In genomic region chr6:166420351-166420750, GRCh38 we compare ENCODE assay signal across 12 cellular contexts. TPM values are rescaled to one million over a fixed set of nuclear protein-coding genes. Genes with fewer than 3 reads are reported as not detected.
DNase-seq lines count a peak whose midpoint lies in the region; ATAC-seq and TF ChIP-seq lines count a peak whose summit lies in the region.
"Had no signal": no experiment of that assay in that cellular context is flagged by ENCODE, and none has a peak within 500 bp of the region (broad histone marks: within the 10 kb centered on the region; RNA-seq: fewer than 3 reads in every experiment).

No MANE protein-coding gene starts in this region.

- H3K4me1 Mint-ChIP-seq in activated naive CD8-positive, alpha-beta T cell treated with anti-CD3 and anti-CD28 coated beads, Interleukin-2, amount 10 ng/mL, durations not matched to agents 7 days and 5 days = peaks cover 50% of the 10 kb centered on the region
- peaks cover 57% of the 10 kb centered on the region for H3K4me1 Mint-ChIP-seq in activated naive CD8-positive, alpha-beta T cell treated with anti-CD3 and anti-CD28 coated beads for 36 hours
- H3K4me1 Mint-ChIP-seq: brain had no signal

- peak; percentile 20 for TF ChIP-seq CTCF in upper lobe of right lung (IDR thresholded peaks at IDR 0.05)

- no peak overlapping the region for H3K27ac ChIP-seq in upper lobe of right lung

- intact Hi-C loops in left cardiac atrium (cut with DNase I) = no loop called here
- intact Hi-C loops in upper lobe of right lung (cut with DNase I) = no loop called here

- peaks cover 77% of the 10 kb centered on the region for H3K36me3 ChIP-seq in upper lobe of right lung

- no peak overlapping the region for H3K4me3 ChIP-seq in upper lobe of right lung

- no peaks in the 10 kb centered on the region for H3K27me3 ChIP-seq in upper lobe of right lung

- H3K9me3 ChIP-seq in upper lobe of right lung = no peaks in the 10 kb centered on the region

- POLR2A ChIA-PET in activated naive CD8-positive, alpha-beta T cell treated with anti-CD3 and anti-CD28 coated beads, Interleukin-2, amount 10 ng/mL, durations not matched to agents 7 days and 5 days (lab: Charles Lee) = no interaction called here

- no peak overlapping the region for H3K4me3 Mint-ChIP-seq in activated naive CD8-positive, alpha-beta T cell treated with anti-CD3 and anti-CD28 coated beads, Interleukin-2, amount 10 ng/mL, durations not matched to agents 7 days and 5 days
- no peak overlapping the region for H3K4me3 Mint-ChIP-seq in activated naive CD8-positive, alpha-beta T cell treated with anti-CD3 and anti-CD28 coated beads for 36 hours
- H3K4me3 Mint-ChIP-seq: brain had no signal

- DNase-seq in activated naive CD8-positive, alpha-beta T cell treated with anti-CD3 and anti-CD28 coated beads, Interleukin-2, amount 10 ng/mL, durations not matched to agents 7 days and 5 days = no peak
- no peak for DNase-seq in activated naive CD8-positive, alpha-beta T cell treated with anti-CD3 and anti-CD28 coated beads for 36 hours
- DNase-seq in UCSD-AML1 (lab: John Stamatoyannopoulos, UW; ENCODE audit: unreplicated experiment) (peak; percentile 35), left cardiac atrium (no peak), upper lobe of right lung (no peak), NCI-H1930 (lab: John Stamatoyannopoulos, UW) (no peak)
- DNase-seq: NCI-H187; stimulated activated CD4-positive, alpha-beta T cell treated with anti-CD3 and anti-CD28 coated beads, Interleukin-2, amount 100 ng/mL, for 24 hours had no signal

- peaks cover 12% of the 10 kb centered on the region for H3K27me3 Mint-ChIP-seq in activated naive CD8-positive, alpha-beta T cell treated with anti-CD3 and anti-CD28 coated beads, Interleukin-2, amount 10 ng/mL, durations not matched to agents 7 days and 5 days
- H3K27me3 Mint-ChIP-seq in activated naive CD8-positive, alpha-beta T cell treated with anti-CD3 and anti-CD28 coated beads for 36 hours = no peaks in the 10 kb centered on the region
- H3K27me3 Mint-ChIP-seq: brain had no signal

- H3K27ac Mint-ChIP-seq in activated naive CD8-positive, alpha-beta T cell treated with anti-CD3 and anti-CD28 coated beads, Interleukin-2, amount 10 ng/mL, durations not matched to agents 7 days and 5 days = peak overlapping the region; percentile 4
- no peak overlapping the region for H3K27ac Mint-ChIP-seq in activated naive CD8-positive, alpha-beta T cell treated with anti-CD3 and anti-CD28 coated beads for 36 hours
- H3K27ac Mint-ChIP-seq: brain had no signal

- no peak for ATAC-seq in activated naive CD8-positive, alpha-beta T cell treated with anti-CD3 and anti-CD28 coated beads, Interleukin-2, amount 10 ng/mL, durations not matched to agents 7 days and 5 days (ENCODE audit: low read depth)
- peak; percentile 31 to 32 for ATAC-seq in left cardiac atrium
- peak; percentile 72 for ATAC-seq in upper lobe of right lung
- no peak for ATAC-seq in GM21717 (IDR thresholded peaks at IDR 0.05; ENCODE audit: unreplicated experiment)
- no peak for ATAC-seq in HG03565 (IDR thresholded peaks at IDR 0.05; ENCODE audit: unreplicated experiment)
- ATAC-seq: activated CD4-positive, CD25-positive, alpha-beta regulatory T cell treated with anti-CD3 and anti-CD28 coated beads, Interleukin-2, amount 50 U/mL, for 24 hours had no signal

- H3K36me3 Mint-ChIP-seq in activated naive CD8-positive, alpha-beta T cell treated with anti-CD3 and anti-CD28 coated beads, Interleukin-2, amount 10 ng/mL, durations not matched to agents 7 days and 5 days = peaks cover 14% of the 10 kb centered on the region
- H3K36me3 Mint-ChIP-seq in activated naive CD8-positive, alpha-beta T cell treated with anti-CD3 and anti-CD28 coated beads for 36 hours = peaks cover 21% of the 10 kb centered on the region

- peaks cover 10% of the 10 kb centered on the region for H3K4me1 ChIP-seq in upper lobe of right lung

- peaks cover 8% of the 10 kb centered on the region for H3K9me3 Mint-ChIP-seq in activated naive CD8-positive, alpha-beta T cell treated with anti-CD3 and anti-CD28 coated beads, Interleukin-2, amount 10 ng/mL, durations not matched to agents 7 days and 5 days
- H3K9me3 Mint-ChIP-seq in activated naive CD8-positive, alpha-beta T cell treated with anti-CD3 and anti-CD28 coated beads for 36 hours = peaks cover 14% of the 10 kb centered on the region

RNA-seq across cellular contexts. Expression of gene MPC1, which starts 37.6 kb away (rescaled TPM):
- total RNA-seq in activated naive CD8-positive, alpha-beta T cell treated with anti-CD3 and anti-CD28 coated beads, Interleukin-2, amount 10 ng/mL, durations not matched to agents 7 days and 5 days = 10 to 100 TPM; 28.7 to 29.6 TPM
- 10 to 100 TPM; 22.2 to 25.2 TPM for total RNA-seq in activated naive CD8-positive, alpha-beta T cell treated with anti-CD3 and anti-CD28 coated beads for 36 hours
- total RNA-seq in left cardiac atrium = 100 to 1,000 TPM; 273 to 352 TPM
- total RNA-seq in upper lobe of right lung = 51.2 TPM

Comparison
In these comparisons a context has a peak if more than half of its experiments do, and no peak if none do; other contexts are left out.
1. ATAC-seq: peak in left cardiac atrium (2 of 2) and upper lobe of right lung (single experiment); none in activated naive CD8-positive, alpha-beta T cell treated with anti-CD3 and anti-CD28 coated beads, Interleukin-2, amount 10 ng/mL, durations not matched to agents 7 days and 5 days (single experiment), GM21717 (single experiment) and HG03565 (single experiment).